ENCODE assay signal across 8 cellular contexts in genomic region chr10:72087392-72087968, GRCh38. TPM values are rescaled to one million over a fixed set of nuclear protein-coding genes. Genes with fewer than 3 reads are reported as not detected.
DNase-seq lines count a peak whose midpoint lies in the region; ATAC-seq, FAIRE-seq and TF ChIP-seq lines count a peak whose summit lies in the region.

No MANE protein-coding gene starts in this region.

- H3K27ac ChIP-seq in mesenchymal stem cell (ENCODE audit: low read length, poor library complexity, severe bottlenecking) (no peak overlapping the region), thyroid gland (peak overlapping the region in 2 of 3 donors; percentile 1 to 50)

- no peak for TF ChIP-seq POLR2A in thyroid gland (IDR thresholded peaks at IDR 0.05)

- H2BK12ac ChIP-seq in mesenchymal stem cell (ENCODE audit: low read length in 2 of 2): no peak overlapping the region

- intact Hi-C loops in thyroid gland (cut with DNase I): no loop called here

- peak overlapping the region in 1 of 2 experiments; percentile 34 for H3K23ac ChIP-seq in mesenchymal stem cell (ENCODE audit: low read length in 2 of 2)

- H3K79me1 ChIP-seq in mesenchymal stem cell (replicated peaks; ENCODE audit: low read length, poor library complexity, severe bottlenecking): no peaks in the 10 kb centered on the region

- H2BK120ac ChIP-seq in mesenchymal stem cell (ENCODE audit: low read depth, low read length): no peak overlapping the region

- H2AK5ac ChIP-seq in mesenchymal stem cell (ENCODE audit: low read length, severe bottlenecking): no peak overlapping the region

- peak overlapping the region; percentile 82 for H3K4me2 ChIP-seq in mesenchymal stem cell (ENCODE audit: low read length, poor library complexity, severe bottlenecking)

- no peak overlapping the region for H3K14ac ChIP-seq in mesenchymal stem cell (ENCODE audit: low read length in 2 of 2)

- WGBS in mesenchymal stem cell: 4% methylated on average over 48 of the region's 50 CpGs
- 0 to 3% methylated on average over 2 to 15 of the region's 50 CpGs for WGBS in thyroid gland, 2 donors

- peak overlapping the region; percentile 3 to 69 for H3K4me3 ChIP-seq in mesenchymal stem cell (ENCODE audit: insufficient read depth in 1 of 2, low read depth in 1 of 2, low read length in 2 of 2)
- H3K4me3 ChIP-seq in thyroid gland (replicated peaks in 1 of 3): peak overlapping the region in 1 of 3 donors; percentile 19

- no peak overlapping the region for H3K4ac ChIP-seq in mesenchymal stem cell (ENCODE audit: low read depth in 1 of 2, low read length in 2 of 2)

- peak overlapping the region; percentile 58 for H4K8ac ChIP-seq in mesenchymal stem cell (ENCODE audit: low read length)

- in situ Hi-C loops in ACHN (cut with HindIII; ENCODE audit: low pct_ligation_motif_present, low pct_unique_long_range_greater_than_20kb, low sequenced_read_pairs): no loop called here

- H2BK15ac ChIP-seq in mesenchymal stem cell (ENCODE audit: low read depth, poor library complexity, severe bottlenecking): no peak overlapping the region

- peaks cover 48 to 50% of the 10 kb centered on the region in 2 experiments for H3K27me3 ChIP-seq in mesenchymal stem cell (ENCODE audit: control insufficient read depth in 1 of 2, insufficient read depth in 1 of 2, low read length in 2 of 2)
- peaks cover 22% of the 10 kb centered on the region for H3K27me3 ChIP-seq in thyroid gland

- no peaks in the 10 kb centered on the region for H3K36me3 ChIP-seq in mesenchymal stem cell (ENCODE audit: control insufficient read depth in 1 of 2, insufficient read depth in 2 of 2, low read depth in 1 of 2, low read length in 2 of 2)
- no peaks in the 10 kb centered on the region for H3K36me3 ChIP-seq in thyroid gland

- H2BK5ac ChIP-seq in mesenchymal stem cell (ENCODE audit: low read depth, low read length, poor library complexity, severe bottlenecking): no peak overlapping the region

- no peak for ATAC-seq in HG03135 (IDR thresholded peaks at IDR 0.05; ENCODE audit: unreplicated experiment)

- TF ChIP-seq CTCF in thyroid gland (IDR thresholded peaks at IDR 0.05): no peak
- TF ChIP-seq CTCF in D721Med (IDR thresholded peaks at IDR 0.05; ENCODE audit: insufficient read depth, missing control alignments): no peak

- FAIRE-seq in D721Med (lab: Jason Lieb, UNC): no peak

- H2AFZ ChIP-seq in mesenchymal stem cell (ENCODE audit: low read depth, low read length): no peak overlapping the region

- peak overlapping the region; percentile 36 for H3K9ac ChIP-seq in mesenchymal stem cell (ENCODE audit: low read length)

- peak overlapping the region in 1 of 2 experiments; percentile 79 for H3K18ac ChIP-seq in mesenchymal stem cell (ENCODE audit: low read depth in 1 of 2, low read length in 2 of 2)

- no peak overlapping the region for H4K91ac ChIP-seq in mesenchymal stem cell (ENCODE audit: low read length)

- peaks cover 25% of the 10 kb centered on the region for H3K4me1 ChIP-seq in mesenchymal stem cell (ENCODE audit: control insufficient read depth, insufficient read depth, low read depth, low read length)
- peaks cover 12 to 18% of the 10 kb centered on the region in 2 donors for H3K4me1 ChIP-seq in thyroid gland

- H3K9me3 ChIP-seq in mesenchymal stem cell (ENCODE audit: control insufficient read depth, low read length) (no peaks in the 10 kb centered on the region), thyroid gland (no peaks in the 10 kb centered on the region)

- peak; percentile 47 for DNase-seq in activated CD8-positive, alpha-beta memory T cell treated with anti-CD3 and anti-CD28 coated beads, Interleukin-2, amount 50 U/mL, for 4 hours
- DNase-seq in activated CD8-positive, alpha-beta memory T cell treated with anti-CD3 and anti-CD28 coated beads for 24 hours: no peak
- peak; percentile 48 for DNase-seq in central memory CD4-positive, alpha-beta T cell
- DNase-seq in mesenchymal stem cell (no peak), thyroid gland (peak in 1 of 2 donors; percentile 10), ACHN (no peak), D721Med (ENCODE audit: insufficient read length, low spot score) (no peak)

RNA-seq across cellular contexts. Expression of gene SPOCK2, which starts 0.9 kb away (rescaled TPM):
- 0.22 TPM for polyA plus RNA-seq in mesenchymal stem cell (2013, experiment 1 of 2)
- polyA plus RNA-seq in mesenchymal stem cell (2013, experiment 2 of 2): 0.30 TPM
- total RNA-seq in thyroid gland: 10 to 100 TPM in 3 of 4 donors, 1 to 10 TPM in 1; 4.3 to 17.6 (median 13.5) TPM

Comparison
In these comparisons a context has a peak if more than half of its experiments do, and no peak if none do; other contexts are left out.
1. DNase-seq: peak in activated CD8-positive, alpha-beta memory T cell treated with anti-CD3 and anti-CD28 coated beads, Interleukin-2, amount 50 U/mL, for 4 hours (single experiment) and central memory CD4-positive, alpha-beta T cell (single experiment); none in activated CD8-positive, alpha-beta memory T cell treated with anti-CD3 and anti-CD28 coated beads for 24 hours (single experiment), mesenchymal stem cell (single experiment), ACHN (single experiment) and D721Med (single experiment).